Comparison of ENCODE assay signal across 8 cellular contexts in genomic region chr20:49603209-49603627, GRCh38. TPM values are rescaled to one million over a fixed set of nuclear protein-coding genes. Genes with fewer than 3 reads are reported as not detected.
DNase-seq lines count a peak whose midpoint lies in the region; ATAC-seq and TF ChIP-seq lines count a peak whose summit lies in the region.

No MANE protein-coding gene starts in this region.

- H3K9ac ChIP-seq in DND-41 (ENCODE audit: low read depth, low read length): no peak overlapping the region
- H3K9ac ChIP-seq in KMS-11: no peak overlapping the region

- no peak for DNase-seq in DND-41
- peak; percentile 43 for DNase-seq in brain microvascular endothelial cell
- DNase-seq in lung microvascular endothelial cell (ENCODE audit: low read depth in 2 of 2): peak; percentile 36 to 55
- DNase-seq in stimulated activated CD4-positive, alpha-beta T cell treated with anti-CD3 and anti-CD28 coated beads, Interleukin-12 subunit alpha, Interleukin-12 subunit beta, amount 100 ng/mL, for 4 hours: no peak
- no peak for DNase-seq in DMS153 (lab: John Stamatoyannopoulos, UW)

- H3K4me1 ChIP-seq in DND-41 (ENCODE audit: insufficient read depth, low read length): no peaks in the 10 kb centered on the region
- H3K4me1 ChIP-seq in KMS-11 (ENCODE audit: low read depth, poor library complexity, severe bottlenecking): peaks cover under 1% of the 10 kb centered on the region

- peak; percentile 42 for TF ChIP-seq CTCF in DND-41 (IDR thresholded peaks at IDR 0.05; ENCODE audit: borderline replicate concordance, extremely low read depth, low read length, poor library complexity, severe bottlenecking)
- peak; percentile 17; the same call in 1 of the 2 replicates for TF ChIP-seq CTCF in KMS-11 (conservative IDR thresholded peaks at IDR 0.05; ENCODE audit: low read depth, low read length)
- peak; percentile 78 for TF ChIP-seq CTCF in brain microvascular endothelial cell (IDR thresholded peaks at IDR 0.05; ENCODE audit: low read depth, low read length, missing control alignments)

- H3K79me2 ChIP-seq in DND-41 (ENCODE audit: insufficient read depth, low read length) (no peaks in the 10 kb centered on the region), KMS-11 (ENCODE audit: insufficient read depth, low read depth) (no peaks in the 10 kb centered on the region)

- H3K4me2 ChIP-seq in DND-41 (ENCODE audit: insufficient read depth, low read length) (no peak overlapping the region), KMS-11 (no peak overlapping the region)

- no peak overlapping the region for H3K27ac ChIP-seq in DND-41 (ENCODE audit: low read length)
- no peak overlapping the region for H3K27ac ChIP-seq in KMS-11
- H3K27ac ChIP-seq in brain microvascular endothelial cell: no peak overlapping the region

- no peaks in the 10 kb centered on the region for H3K27me3 ChIP-seq in DND-41 (ENCODE audit: insufficient read depth, low read length, poor library complexity)
- H3K27me3 ChIP-seq in KMS-11 (ENCODE audit: insufficient read depth, low read depth): peaks cover 11% of the 10 kb centered on the region; the same call in 1 of the 2 replicates
- no peaks in the 10 kb centered on the region for H3K27me3 ChIP-seq in brain microvascular endothelial cell (replicated peaks)

- H4K20me1 ChIP-seq in DND-41 (ENCODE audit: insufficient read depth, low read length): no peaks in the 10 kb centered on the region
- H4K20me1 ChIP-seq in KMS-11 (ENCODE audit: insufficient read depth): no peaks in the 10 kb centered on the region

- no peak overlapping the region for H2AFZ ChIP-seq in DND-41 (ENCODE audit: low read depth, low read length)
- no peak overlapping the region for H2AFZ ChIP-seq in KMS-11 (ENCODE audit: low read depth)

- ATAC-seq in DND-41 (ENCODE audit: insufficient read depth, low read depth): no peak
- no peak for ATAC-seq in HG03460 (IDR thresholded peaks at IDR 0.05; ENCODE audit: unreplicated experiment)
- no peak for ATAC-seq in GM18861 (IDR thresholded peaks at IDR 0.05; ENCODE audit: unreplicated experiment)

- H3K9me3 ChIP-seq in DND-41 (ENCODE audit: insufficient read depth, low read length, severe bottlenecking): no peaks in the 10 kb centered on the region

- in situ Hi-C loops in brain microvascular endothelial cell (cut with HindIII; ENCODE audit: low pct_ligation_motif_present, low sequenced_read_pairs): no loop called here

- H3K4me3 ChIP-seq in DND-41 (ENCODE audit: low read depth in 1 of 2, low read length in 2 of 2): no peak overlapping the region
- no peak overlapping the region for H3K4me3 ChIP-seq in KMS-11 (IDR thresholded peaks at IDR 0.05; ENCODE audit: insufficient read depth, low read depth, low read length)
- no peak overlapping the region for H3K4me3 ChIP-seq in brain microvascular endothelial cell (ENCODE audit: low read depth, low read length)

- no peaks in the 10 kb centered on the region for H3K36me3 ChIP-seq in DND-41 (ENCODE audit: insufficient read depth, low read length)
- no peaks in the 10 kb centered on the region for H3K36me3 ChIP-seq in KMS-11 (ENCODE audit: insufficient read depth)
- no peaks in the 10 kb centered on the region for H3K36me3 ChIP-seq in brain microvascular endothelial cell (replicated peaks)

RNA-seq across cellular contexts. Expression of gene PTGIS, which starts 35.3 kb away (rescaled TPM):
- total RNA-seq in lung microvascular endothelial cell: 0.20 and 0.44 TPM in 2 replicates

Comparison
In these comparisons a context has a peak if more than half of its experiments do, and no peak if none do; other contexts are left out.
1. DNase-seq: peak in brain microvascular endothelial cell (single experiment) and lung microvascular endothelial cell (2 of 2); none in DND-41 (single experiment), stimulated activated CD4-positive, alpha-beta T cell treated with anti-CD3 and anti-CD28 coated beads, Interleukin-12 subunit alpha, Interleukin-12 subunit beta, amount 100 ng/mL, for 4 hours (single experiment) and DMS153 (single experiment).
2. CTCF ChIP-seq: peak in every context shown above with its lines; median percentile 78 in brain microvascular endothelial cell; 42 in DND-41; 17 in KMS-11.